In the genomic region with DNA sequence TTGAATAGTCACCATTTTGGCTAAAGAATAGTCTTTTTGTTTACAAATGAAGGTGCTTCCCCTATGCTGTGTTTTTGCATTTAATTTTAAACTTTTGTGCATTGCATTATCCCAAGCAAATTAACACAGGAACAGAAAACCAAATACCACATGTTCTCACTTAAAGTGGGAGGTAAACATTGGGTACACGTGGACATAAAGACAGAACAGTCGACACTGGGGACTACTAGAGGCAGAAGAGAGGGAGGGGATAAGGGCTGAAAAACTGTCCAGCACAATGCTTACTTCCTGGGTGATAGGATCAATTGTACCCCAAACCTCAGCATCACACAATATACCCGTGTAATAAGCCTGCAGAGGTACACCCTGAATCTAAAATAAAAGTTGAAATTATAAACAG, we compare ENCODE assay signal across 18 cellular contexts. TPM values are rescaled to one million over a fixed set of nuclear protein-coding genes. Genes with fewer than 3 reads are reported as not detected.
A peak's percentile ranks its signal among the peaks of the same experiment; 100 is the strongest.
DNase-seq lines count a peak whose midpoint lies in the region; ATAC-seq, FAIRE-seq and TF ChIP-seq lines count a peak whose summit lies in the region.
"Had no signal": no experiment of that assay in that cellular context is flagged by ENCODE, and none has a peak within 500 bp of the region (broad histone marks: within the 10 kb centered on the region; RNA-seq: fewer than 3 reads in every experiment).

No MANE protein-coding gene starts in this region.

- WGBS in spleen, 5 donors = 49 to 74% (median 60%) methylated on average over 3 of the region's 3 CpGs

- ATAC-seq in CD4-positive, alpha-beta T cell (ENCODE audit: poor library complexity) = no peak
- ATAC-seq in stimulated activated naive CD8-positive, alpha-beta T cell treated with anti-CD3 and anti-CD28 coated beads, Interleukin-15, Interleukin-2, amounts not matched to agents 100 U/mL and 50 U/mL, for 24 hours = no peak
- no peak for ATAC-seq in GM18909 (IDR thresholded peaks at IDR 0.05; ENCODE audit: poor library complexity, unreplicated experiment)

- H3K4me1 Mint-ChIP-seq in CD4-positive, alpha-beta T cell (ENCODE audit: low read depth) = peaks cover 84% of the 10 kb centered on the region
- H3K4me1 Mint-ChIP-seq in immature natural killer cell = peaks cover 63 to 84% of the 10 kb centered on the region in 2 donors

- H3K27ac ChIP-seq in CD4-positive, alpha-beta T cell (ENCODE audit: low read depth, low read length) = no peak overlapping the region
- peak overlapping the region in 6 of 8 donors; percentile 39 to 84 (median 70) for H3K27ac ChIP-seq in spleen
- H3K27ac ChIP-seq: BLaER1, Peyer's patch had no signal

- no peaks in the 10 kb centered on the region for H3K36me3 ChIP-seq in spleen
- H3K36me3 ChIP-seq: Peyer's patch had no signal

- no peak for TF ChIP-seq CTCF in CD4-positive, alpha-beta T cell (IDR thresholded peaks at IDR 0.05)
- no peak for TF ChIP-seq CTCF in spleen (IDR thresholded peaks at IDR 0.05 in 8 of 11, conservative IDR thresholded peaks at IDR 0.05 in 3 of 11)

- H3K4me3 ChIP-seq in spleen = peak overlapping the region in 1 of 8 donors; percentile 0
- H3K4me3 ChIP-seq: BLaER1, Peyer's patch had no signal

- no peak overlapping the region for H3K4me3 Mint-ChIP-seq in CD4-positive, alpha-beta T cell
- peak overlapping the region in 4 of 5 donors; percentile 37 to 72 (median 53) for H3K4me3 Mint-ChIP-seq in immature natural killer cell
- H3K4me3 Mint-ChIP-seq: H9 had no signal

- no peaks in the 10 kb centered on the region for H3K27me3 ChIP-seq in CD4-positive, alpha-beta T cell (ENCODE audit: control insufficient read depth, insufficient read depth, low read length)
- no peaks in the 10 kb centered on the region for H3K27me3 ChIP-seq in spleen (replicated peaks in 1 of 7)
- H3K27me3 ChIP-seq: BLaER1, Peyer's patch had no signal

- peak overlapping the region; percentile 43 for H3K27ac Mint-ChIP-seq in CD4-positive, alpha-beta T cell
- peak overlapping the region; percentile 22 to 85 (median 75) for H3K27ac Mint-ChIP-seq in immature natural killer cell

- intact Hi-C loops in CD4-positive, alpha-beta T cell (cut with DNase I, micrococcal nuclease) = no loop called here
- intact Hi-C loops in spleen (cut with DNase I; ENCODE audit: low total_unique reads) = no loop called here

- H3K9me3 Mint-ChIP-seq in CD4-positive, alpha-beta T cell = peaks cover 1% of the 10 kb centered on the region
- no peaks in the 10 kb centered on the region for H3K9me3 Mint-ChIP-seq in immature natural killer cell
- H3K9me3 Mint-ChIP-seq: H9 had no signal

- POLR2A ChIA-PET in CD4-positive, alpha-beta T cell (lab: Charles Lee) = interaction anchor here (0.7 to 2.6 kb wide), 3 partner anchors 14 to 53 kb away, joined by 3 to 12 read pairs (median 3); no protein-coding TSS in a partner anchor

- H3K27me3 Mint-ChIP-seq in CD4-positive, alpha-beta T cell = no peaks in the 10 kb centered on the region
- H3K27me3 Mint-ChIP-seq in immature natural killer cell (ENCODE audit: low read depth in 3 of 3) = peaks cover 0 to 3% (median 2%) of the 10 kb centered on the region in 3 donors

- H3K9me3 ChIP-seq in CD4-positive, alpha-beta T cell (ENCODE audit: control insufficient read depth, low read length) = no peaks in the 10 kb centered on the region
- no peaks in the 10 kb centered on the region for H3K9me3 ChIP-seq in spleen
- H3K9me3 ChIP-seq: Peyer's patch had no signal

- no peak for DNase-seq in CD4-positive, alpha-beta T cell
- DNase-seq in GM18507 (ENCODE audit: extremely low spot score, insufficient read length, low read depth) = no peak
- no peak for DNase-seq in immature natural killer cell
- no peak for DNase-seq in spleen
- DNase-seq in stimulated activated naive CD8-positive, alpha-beta T cell treated with anti-CD3 and anti-CD28 coated beads, Interleukin-15, Interleukin-2, amounts not matched to agents 100 U/mL and 50 U/mL, for 24 hours = no peak
- no peak for DNase-seq in HCEC 1CT
- DNase-seq: ACHN, DMS79, H9, IMR-90, MV-4-11, NCI-H1105 treated with DMSO at 0.1 percent for 48 hours, NCI-H2081, NCI-H446, NCI-H526, Peyer's patch had no signal

- TF ChIP-seq POLR2A in spleen (IDR thresholded peaks at IDR 0.05) = no peak

- H3K4me1 ChIP-seq in spleen = peaks cover 0 to 71% (median 19%) of the 10 kb centered on the region in 6 donors
- H3K4me1 ChIP-seq: Peyer's patch had no signal

- peaks cover 42% of the 10 kb centered on the region for H3K36me3 Mint-ChIP-seq in CD4-positive, alpha-beta T cell (ENCODE audit: low read depth)
- peaks cover 0 to 3% (median 0%) of the 10 kb centered on the region in 3 donors for H3K36me3 Mint-ChIP-seq in immature natural killer cell

- FAIRE-seq in GM18507 (lab: Jason Lieb, UNC) = peak; percentile 36

- CTCF ChIA-PET in CD4-positive, alpha-beta T cell (lab: Charles Lee) = no interaction called here

RNA-seq across cellular contexts. Expression of gene ADD3, which starts 16.0 kb away (rescaled TPM):
- total RNA-seq in CD4-positive, alpha-beta T cell = 100 to 1,000 TPM; 273 to 302 TPM
- polyA plus RNA-seq in immature natural killer cell = 100 to 1,000 TPM; 336 to 513 (median 447) TPM
- 100 to 1,000 TPM in 4 of 7 donors, 10 to 100 TPM in 3; 91.2 to 155 (median 101) TPM for total RNA-seq in spleen
- 10 to 100 TPM; 35.0 to 55.9 (median 41.2) TPM for polyA plus RNA-seq in spleen
